15 cellular contexts compared by ENCODE assay signal in the genomic region with DNA sequence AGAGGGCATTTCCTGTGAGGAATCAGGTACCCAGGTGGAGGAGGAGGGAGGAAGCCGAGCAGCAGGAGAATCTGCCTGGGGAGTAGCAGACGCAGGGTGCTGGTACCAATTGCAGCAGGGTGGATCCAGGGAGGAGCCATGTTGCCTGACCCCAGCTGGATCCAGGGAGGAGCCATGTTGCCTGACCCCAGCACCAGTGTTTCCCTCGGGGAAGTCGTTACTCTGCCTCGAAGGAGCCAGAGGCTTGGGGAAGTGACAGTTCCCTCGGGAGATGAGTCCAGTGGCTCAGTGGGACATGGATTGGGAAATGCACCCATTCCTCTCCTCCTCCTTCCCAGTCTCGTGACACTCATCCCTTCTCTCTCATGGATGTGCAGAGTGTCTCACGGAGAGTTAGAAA. TPM values are rescaled to one million over a fixed set of nuclear protein-coding genes. Genes with fewer than 3 reads are reported as not detected.
DNase-seq lines count a peak whose midpoint lies in the region; ATAC-seq and TF ChIP-seq lines count a peak whose summit lies in the region.
"Had no signal": no experiment of that assay in that cellular context is flagged by ENCODE, and none has a peak within 500 bp of the region (broad histone marks: within the 10 kb centered on the region; RNA-seq: fewer than 3 reads in every experiment).

No MANE protein-coding gene starts in this region.

- peak overlapping the region; percentile 94 for H3K4me2 ChIP-seq in Loucy (ENCODE audit: low read depth, low read length, poor library complexity, severe bottlenecking)
- H3K4me2 ChIP-seq: A549 had no signal

- no peak for ATAC-seq in activated CD8-positive, alpha-beta memory T cell treated with anti-CD3 and anti-CD28 coated beads, Interleukin-2, amount 10 ng/mL, durations not matched to agents 7 days and 5 days
- ATAC-seq in effector memory CD8-positive, alpha-beta T cell (replicated peaks), result no peak
- ATAC-seq in stimulated activated effector memory CD8-positive, alpha-beta T cell treated with anti-CD3 and anti-CD28 coated beads, Interleukin-12 subunit alpha, Interleukin-12 subunit beta, amount 100 ng/mL, for 72 hours, result no peak
- no peak for ATAC-seq in omental fat pad (ENCODE audit: low FRiP score)
- ATAC-seq: A549, GM12878, HCT116, HepG2 had no signal

- H3K4me3 ChIP-seq in Loucy (ENCODE audit: low read length, poor library complexity, severe bottlenecking), result peak overlapping the region; percentile 81
- H3K4me3 ChIP-seq: A549, GM12878, GM23248 had no signal

- peaks cover 76% of the 10 kb centered on the region for H3K4me1 ChIP-seq in Loucy (ENCODE audit: insufficient read depth, low read length, poor library complexity, severe bottlenecking)
- H3K4me1 ChIP-seq: A549 had no signal

- H3F3A ChIP-seq in Loucy (ENCODE audit: low read depth), result no peaks in the 10 kb centered on the region

- peaks cover 9% of the 10 kb centered on the region; the same call in 1 of the 2 replicates for H3K36me3 ChIP-seq in Loucy (ENCODE audit: insufficient read depth, low read length)

- TF ChIP-seq CTCF in Loucy (conservative IDR thresholded peaks at IDR 0.05; ENCODE audit: low read length) (no peak), omental fat pad (IDR thresholded peaks at IDR 0.05) (no peak)

- intact Hi-C loops in posterior cingulate gyrus (cut with DNase I), result no loop called here

- H3K9ac ChIP-seq in Loucy (ENCODE audit: low read depth, low read length, poor library complexity, severe bottlenecking), result peak overlapping the region; percentile 88
- H3K9ac ChIP-seq: GM23248 had no signal

- no peaks in the 10 kb centered on the region for H3K27me3 ChIP-seq in Loucy (ENCODE audit: insufficient read depth, low read length, poor library complexity, severe bottlenecking)

- no peaks in the 10 kb centered on the region for H4K20me1 ChIP-seq in Loucy (ENCODE audit: insufficient read depth, low read length, poor library complexity, severe bottlenecking)

- peaks cover 41% of the 10 kb centered on the region for H3K4me1 Mint-ChIP-seq in activated CD8-positive, alpha-beta memory T cell treated with anti-CD3 and anti-CD28 coated beads, Interleukin-2, amount 10 ng/mL, durations not matched to agents 7 days and 5 days
- peaks cover 22 to 34% of the 10 kb centered on the region in 2 donors for H3K4me1 Mint-ChIP-seq in effector memory CD8-positive, alpha-beta T cell (ENCODE audit: low read depth in 2 of 2)
- H3K4me1 Mint-ChIP-seq in stimulated activated effector memory CD8-positive, alpha-beta T cell treated with anti-CD3 and anti-CD28 coated beads, Interleukin-12 subunit alpha, Interleukin-12 subunit beta, amount 100 ng/mL, for 72 hours, result peaks cover 19% of the 10 kb centered on the region

- H3K9me3 ChIP-seq in Loucy (ENCODE audit: insufficient read depth, low read depth, low read length), result no peaks in the 10 kb centered on the region
- H3K9me3 ChIP-seq: A549 had no signal

- H3K27me3 Mint-ChIP-seq in activated CD8-positive, alpha-beta memory T cell treated with anti-CD3 and anti-CD28 coated beads, Interleukin-2, amount 10 ng/mL, durations not matched to agents 7 days and 5 days, result peaks cover 34% of the 10 kb centered on the region
- peaks cover 10 to 60% of the 10 kb centered on the region in 2 donors for H3K27me3 Mint-ChIP-seq in effector memory CD8-positive, alpha-beta T cell

- no peaks in the 10 kb centered on the region for H3K9me3 Mint-ChIP-seq in activated CD8-positive, alpha-beta memory T cell treated with anti-CD3 and anti-CD28 coated beads, Interleukin-2, amount 10 ng/mL, durations not matched to agents 7 days and 5 days (ENCODE audit: low read depth)
- no peaks in the 10 kb centered on the region for H3K9me3 Mint-ChIP-seq in effector memory CD8-positive, alpha-beta T cell
- H3K9me3 Mint-ChIP-seq in stimulated activated effector memory CD8-positive, alpha-beta T cell treated with anti-CD3 and anti-CD28 coated beads, Interleukin-12 subunit alpha, Interleukin-12 subunit beta, amount 100 ng/mL, for 72 hours, result no peaks in the 10 kb centered on the region
- H3K9me3 Mint-ChIP-seq: CD4-positive, CD25-positive, alpha-beta regulatory T cell had no signal

- peak overlapping the region; percentile 27 for H3K4me3 Mint-ChIP-seq in activated CD8-positive, alpha-beta memory T cell treated with anti-CD3 and anti-CD28 coated beads, Interleukin-2, amount 10 ng/mL, durations not matched to agents 7 days and 5 days
- peak overlapping the region; percentile 69 to 75 for H3K4me3 Mint-ChIP-seq in effector memory CD8-positive, alpha-beta T cell
- H3K4me3 Mint-ChIP-seq in stimulated activated effector memory CD8-positive, alpha-beta T cell treated with anti-CD3 and anti-CD28 coated beads, Interleukin-12 subunit alpha, Interleukin-12 subunit beta, amount 100 ng/mL, for 72 hours, result peak overlapping the region; percentile 59
- H3K4me3 Mint-ChIP-seq: CD4-positive, CD25-positive, alpha-beta regulatory T cell had no signal

- H2AFZ ChIP-seq in Loucy (ENCODE audit: low read length), result no peak overlapping the region
- H2AFZ ChIP-seq: GM23248 had no signal

- CTCF ChIA-PET in activated CD8-positive, alpha-beta memory T cell treated with anti-CD3 and anti-CD28 coated beads, Interleukin-2, amount 10 ng/mL, durations not matched to agents 7 days and 5 days (lab: Charles Lee), result no interaction called here

- H3K36me3 Mint-ChIP-seq in activated CD8-positive, alpha-beta memory T cell treated with anti-CD3 and anti-CD28 coated beads, Interleukin-2, amount 10 ng/mL, durations not matched to agents 7 days and 5 days, result peaks cover 9% of the 10 kb centered on the region
- peaks cover 7% of the 10 kb centered on the region for H3K36me3 Mint-ChIP-seq in effector memory CD8-positive, alpha-beta T cell (ENCODE audit: insufficient read depth)
- peaks cover 5% of the 10 kb centered on the region for H3K36me3 Mint-ChIP-seq in stimulated activated effector memory CD8-positive, alpha-beta T cell treated with anti-CD3 and anti-CD28 coated beads, Interleukin-12 subunit alpha, Interleukin-12 subunit beta, amount 100 ng/mL, for 72 hours
- H3K36me3 Mint-ChIP-seq: CD4-positive, CD25-positive, alpha-beta regulatory T cell had no signal

- H3K9me2 ChIP-seq in Loucy (replicated peaks; ENCODE audit: low read depth, low read length), result no peaks in the 10 kb centered on the region

- peaks cover 49% of the 10 kb centered on the region for H3K79me2 ChIP-seq in Loucy (ENCODE audit: insufficient read depth, low read length)

- no peak for DNase-seq in activated CD8-positive, alpha-beta memory T cell treated with anti-CD3 and anti-CD28 coated beads, Interleukin-2, amount 10 ng/mL, durations not matched to agents 7 days and 5 days
- DNase-seq in activated CD8-positive, alpha-beta memory T cell treated with anti-CD3 and anti-CD28 coated beads, Interleukin-2, amount 50 U/mL, for 48 hours, result no peak
- no peak for DNase-seq in effector memory CD8-positive, alpha-beta T cell
- DNase-seq in stimulated activated effector memory CD8-positive, alpha-beta T cell treated with anti-CD3 and anti-CD28 coated beads, Interleukin-12 subunit alpha, Interleukin-12 subunit beta, amount 100 ng/mL, for 72 hours (ENCODE audit: low spot score in 2 of 2), result no peak
- DNase-seq in omental fat pad (ENCODE audit: low spot score), result no peak
- DNase-seq in DMS 273 treated with DMSO at 0.1 percent for 48 hours (lab: John Stamatoyannopoulos, UW), result no peak
- no peak for DNase-seq in posterior cingulate gyrus
- DNase-seq: CD4-positive, CD25-positive, alpha-beta regulatory T cell; GM23248 had no signal

- H3K27ac Mint-ChIP-seq in activated CD8-positive, alpha-beta memory T cell treated with anti-CD3 and anti-CD28 coated beads, Interleukin-2, amount 10 ng/mL, durations not matched to agents 7 days and 5 days, result no peak overlapping the region
- H3K27ac Mint-ChIP-seq in effector memory CD8-positive, alpha-beta T cell, result no peak overlapping the region
- peak overlapping the region; percentile 79 for H3K27ac Mint-ChIP-seq in stimulated activated effector memory CD8-positive, alpha-beta T cell treated with anti-CD3 and anti-CD28 coated beads, Interleukin-12 subunit alpha, Interleukin-12 subunit beta, amount 100 ng/mL, for 72 hours
- H3K27ac Mint-ChIP-seq: CD4-positive, CD25-positive, alpha-beta regulatory T cell had no signal

RNA-seq across cellular contexts. Expression of gene LAIR2, which starts 31.5 kb away (rescaled TPM):
- 1 to 10 TPM; 1.4 to 6.8 TPM for total RNA-seq in activated CD8-positive, alpha-beta memory T cell treated with anti-CD3 and anti-CD28 coated beads, Interleukin-2, amount 10 ng/mL, durations not matched to agents 7 days and 5 days
- not detected for total RNA-seq in omental fat pad
- total RNA-seq: Daoy, GM12878, GM23248 had no signal

RNA-seq across cellular contexts. Expression of gene LILRA2, which starts 39.4 kb away (rescaled TPM):
- under 1 TPM in 1 of 2 experiments, not detected in 1; 0.14 TPM for total RNA-seq in activated CD8-positive, alpha-beta memory T cell treated with anti-CD3 and anti-CD28 coated beads, Interleukin-2, amount 10 ng/mL, durations not matched to agents 7 days and 5 days
- 1 to 10 TPM; 1.9 to 9.5 (median 6.9) TPM for total RNA-seq in omental fat pad
- total RNA-seq: CD4-positive, CD25-positive, alpha-beta regulatory T cell; Daoy; GM23248; HepG2 had no signal

RNA-seq across cellular contexts. Expression of gene LILRA1, which starts 59.3 kb away (rescaled TPM):
- total RNA-seq in activated CD8-positive, alpha-beta memory T cell treated with anti-CD3 and anti-CD28 coated beads, Interleukin-2, amount 10 ng/mL, durations not matched to agents 7 days and 5 days, result not detected
- total RNA-seq in omental fat pad, result 1 to 10 TPM in 3 of 4 donors, under 1 TPM in 1; 0.65 to 7.1 (median 2.5) TPM
- total RNA-seq: CD4-positive, CD25-positive, alpha-beta regulatory T cell; Daoy; GM12878; GM23248; HepG2 had no signal
